Comparison of ENCODE assay signal across 8 cellular contexts in genomic region chr11:77066229-77067023, GRCh38. TPM values are rescaled to one million over a fixed set of nuclear protein-coding genes. Genes with fewer than 3 reads are reported as not detected.
DNase-seq lines count a peak whose midpoint lies in the region; ATAC-seq lines count a peak whose summit lies in the region.

Gene CAPN5 (plus strand): TSS chr11:77066971. CDS start chr11:77084887, 17,916 bp downstream.

- no peak within 1 kb of the TSS for H3K27ac ChIP-seq in CD4-positive, CD25-positive, alpha-beta regulatory T cell (ENCODE audit: insufficient read depth, low read length, poor library complexity, severe bottlenecking)

- peak within 1 kb of the TSS; percentile 88 to 97 (median 91) for H3K4me3 Mint-ChIP-seq in CD4-positive, CD25-positive, alpha-beta regulatory T cell
- peak within 1 kb of the TSS; percentile 73 for H3K4me3 Mint-ChIP-seq in activated CD8-positive, alpha-beta T cell treated with anti-CD3 and anti-CD28 coated beads, Interleukin-2, amount 10 ng/mL, durations not matched to agents 7 days and 5 days
- H3K4me3 Mint-ChIP-seq in memory B cell = peak within 1 kb of the TSS; percentile 94

- no peaks in the 10 kb centered on the region for H3K36me3 Mint-ChIP-seq in CD4-positive, CD25-positive, alpha-beta regulatory T cell
- H3K36me3 Mint-ChIP-seq in activated CD8-positive, alpha-beta T cell treated with anti-CD3 and anti-CD28 coated beads, Interleukin-2, amount 10 ng/mL, durations not matched to agents 7 days and 5 days (ENCODE audit: low read depth) = no peaks in the 10 kb centered on the region
- no peaks in the 10 kb centered on the region for H3K36me3 Mint-ChIP-seq in memory B cell

- H3K4me1 Mint-ChIP-seq in CD4-positive, CD25-positive, alpha-beta regulatory T cell = peaks cover 0 to 12% (median 4%) of the 10 kb centered on the region in 4 donors
- H3K4me1 Mint-ChIP-seq in activated CD8-positive, alpha-beta T cell treated with anti-CD3 and anti-CD28 coated beads, Interleukin-2, amount 10 ng/mL, durations not matched to agents 7 days and 5 days (ENCODE audit: low read depth) = peaks cover 4% of the 10 kb centered on the region
- H3K4me1 Mint-ChIP-seq in memory B cell = peaks cover 8% of the 10 kb centered on the region

- peaks cover 17% of the 10 kb centered on the region for H3K4me1 ChIP-seq in CD4-positive, CD25-positive, alpha-beta regulatory T cell (ENCODE audit: control insufficient read depth, insufficient read depth, low read length, poor library complexity, severe bottlenecking)

- peak; percentile 76 to 86 (median 82) for DNase-seq in CD4-positive, CD25-positive, alpha-beta regulatory T cell
- DNase-seq in NCI-H774 (lab: John Stamatoyannopoulos, UW) = peak; percentile 88
- DNase-seq in activated CD8-positive, alpha-beta T cell treated with anti-CD3 and anti-CD28 coated beads, Interleukin-2, amount 10 ng/mL, durations not matched to agents 7 days and 5 days = peak; percentile 82
- DNase-seq in effector CD4-positive, alpha-beta T cell = peak; percentile 79
- DNase-seq in memory B cell (ENCODE audit: low spot score in 2 of 2) = peak; percentile 86 to 89
- DNase-seq in stimulated activated CD4-positive, alpha-beta T cell treated with anti-CD3 and anti-CD28 coated beads, TNF-alpha, amount 100 ng/mL, for 48 hours (ENCODE audit: low read depth in 3 of 3) = peak; percentile 67 to 85 (median 74)

- ATAC-seq in CD4-positive, CD25-positive, alpha-beta regulatory T cell (ENCODE audit: low read depth in 2 of 2) = peak; percentile 89
- ATAC-seq in GM19372 (IDR thresholded peaks at IDR 0.05; ENCODE audit: low read depth, unreplicated experiment) (peak; percentile 90), HG03520 (IDR thresholded peaks at IDR 0.05; ENCODE audit: unreplicated experiment) (peak; percentile 90), memory B cell (ENCODE audit: low read depth) (peak; percentile 93)
- peak; percentile 96 for ATAC-seq in activated CD8-positive, alpha-beta T cell treated with anti-CD3 and anti-CD28 coated beads, Interleukin-2, amount 10 ng/mL, durations not matched to agents 7 days and 5 days

- no peaks in the 10 kb centered on the region for H3K9me3 ChIP-seq in CD4-positive, CD25-positive, alpha-beta regulatory T cell (ENCODE audit: control insufficient read depth in 2 of 2, low read length in 2 of 2)

- peaks cover 0 to 3% (median 0%) of the 10 kb centered on the region in 7 donors for H3K9me3 Mint-ChIP-seq in CD4-positive, CD25-positive, alpha-beta regulatory T cell
- peaks cover 3% of the 10 kb centered on the region for H3K9me3 Mint-ChIP-seq in activated CD8-positive, alpha-beta T cell treated with anti-CD3 and anti-CD28 coated beads, Interleukin-2, amount 10 ng/mL, durations not matched to agents 7 days and 5 days (ENCODE audit: insufficient read depth)
- H3K9me3 Mint-ChIP-seq in memory B cell = no peaks in the 10 kb centered on the region

- H3K27ac Mint-ChIP-seq in CD4-positive, CD25-positive, alpha-beta regulatory T cell = peak within 1 kb of the TSS in 1 of 3 donors; percentile 87
- no peak within 1 kb of the TSS for H3K27ac Mint-ChIP-seq in activated CD8-positive, alpha-beta T cell treated with anti-CD3 and anti-CD28 coated beads, Interleukin-2, amount 10 ng/mL, durations not matched to agents 7 days and 5 days
- peak within 1 kb of the TSS; percentile 42 for H3K27ac Mint-ChIP-seq in memory B cell

- CTCF ChIA-PET in activated CD8-positive, alpha-beta T cell treated with anti-CD3 and anti-CD28 coated beads, Interleukin-2, amount 10 ng/mL, durations not matched to agents 7 days and 5 days (lab: Charles Lee) = interaction anchor here (0.8 to 1.5 kb wide), 5 partner anchors 16 to 60 kb away, joined by 3 to 12 read pairs (median 5); no protein-coding TSS in a partner anchor

- H3K4me3 ChIP-seq in CD4-positive, CD25-positive, alpha-beta regulatory T cell (ENCODE audit: low read depth, low read length) = peak within 1 kb of the TSS; percentile 41

- no peaks in the 10 kb centered on the region for H3K27me3 ChIP-seq in CD4-positive, CD25-positive, alpha-beta regulatory T cell (ENCODE audit: control insufficient read depth, insufficient read depth, low read length)

- POLR2A ChIA-PET in activated CD8-positive, alpha-beta T cell treated with anti-CD3 and anti-CD28 coated beads, Interleukin-2, amount 10 ng/mL, durations not matched to agents 7 days and 5 days (lab: Charles Lee) = no interaction called here

- peaks cover 2% of the 10 kb centered on the region for H3K27me3 Mint-ChIP-seq in CD4-positive, CD25-positive, alpha-beta regulatory T cell
- peaks cover 33% of the 10 kb centered on the region for H3K27me3 Mint-ChIP-seq in activated CD8-positive, alpha-beta T cell treated with anti-CD3 and anti-CD28 coated beads, Interleukin-2, amount 10 ng/mL, durations not matched to agents 7 days and 5 days (ENCODE audit: low read depth)
- peaks cover 2% of the 10 kb centered on the region for H3K27me3 Mint-ChIP-seq in memory B cell

- H3K36me3 ChIP-seq in CD4-positive, CD25-positive, alpha-beta regulatory T cell (ENCODE audit: control insufficient read depth, insufficient read depth, low read length) = no peaks in the 10 kb centered on the region

RNA-seq across cellular contexts. Expression of gene CAPN5, which starts in this region (rescaled TPM):
- 2.8 TPM for total RNA-seq in CD4-positive, CD25-positive, alpha-beta regulatory T cell
- polyA plus RNA-seq in CD4-positive, CD25-positive, alpha-beta regulatory T cell = 1 to 10 TPM in 3 of 4 donors, under 1 TPM in 1; 0.74 to 1.3 (median 1.1) TPM
- 1 to 10 TPM; 1.0 to 1.4 TPM for total RNA-seq in activated CD8-positive, alpha-beta T cell treated with anti-CD3 and anti-CD28 coated beads, Interleukin-2, amount 10 ng/mL, durations not matched to agents 7 days and 5 days
